Comparison of ENCODE assay signal across 9 cellular contexts in genomic region chr10:48444266-48444665, GRCh38.
DNase-seq lines count a peak whose midpoint lies in the region; TF ChIP-seq lines count a peak whose summit lies in the region.
"Had no signal": no experiment of that assay in that cellular context is flagged by ENCODE, and none has a peak within 500 bp of the region (broad histone marks: within the 10 kb centered on the region; RNA-seq: fewer than 3 reads in every experiment).

No MANE protein-coding gene starts in this region.

- no peak for TF ChIP-seq CTCF in colonic mucosa (IDR thresholded peaks at IDR 0.05)

- H3K4me1 ChIP-seq in ectodermal cell (ENCODE audit: control insufficient read depth, insufficient read depth, low read length) (peaks cover 11% of the 10 kb centered on the region), colonic mucosa (no peaks in the 10 kb centered on the region)
- H3K4me1 ChIP-seq in effector memory CD4-positive, alpha-beta T cell (ENCODE audit: control insufficient read depth, insufficient read depth, low read length, poor library complexity, severe bottlenecking) = no peaks in the 10 kb centered on the region

- H3K27ac ChIP-seq in ectodermal cell (ENCODE audit: insufficient read depth, low read depth, low read length, poor library complexity, severe bottlenecking) (peak overlapping the region; percentile 50), colonic mucosa (no peak overlapping the region)
- H3K27ac ChIP-seq in effector memory CD4-positive, alpha-beta T cell (ENCODE audit: insufficient read depth, low read length, poor library complexity, severe bottlenecking) = no peak overlapping the region

- DNase-seq in NCI-H1105 treated with DMSO at 0.1 percent for 48 hours (lab: John Stamatoyannopoulos, UW) = peak; percentile 7
- DNase-seq in NCI-H1105 (lab: John Stamatoyannopoulos, UW) = no peak
- DNase-seq in NCI-H460 (ENCODE audit: extremely low read depth, low read depth) = peak; percentile 8
- DNase-seq in posterior vena cava (ENCODE audit: low spot score) = peak; percentile 31
- no peak for DNase-seq in colonic mucosa
- DNase-seq in T-helper 1 cell = no peak
- DNase-seq in effector memory CD4-positive, alpha-beta T cell = no peak
- DNase-seq: KG1 had no signal

- H3K9me3 ChIP-seq in ectodermal cell (ENCODE audit: control insufficient read depth, low read length) = no peaks in the 10 kb centered on the region
- no peaks in the 10 kb centered on the region for H3K9me3 ChIP-seq in colonic mucosa
- H3K9me3 ChIP-seq in effector memory CD4-positive, alpha-beta T cell (ENCODE audit: control insufficient read depth, low read length) = no peaks in the 10 kb centered on the region

- H3K9ac ChIP-seq in colonic mucosa (ENCODE audit: low read depth in 2 of 2, low read length in 2 of 2) = no peak overlapping the region

- intact Hi-C loops in posterior vena cava (cut with DNase I) (no loop called here), colonic mucosa (cut with DNase I) (no loop called here)

- WGBS in ectodermal cell, 2 experiments = 73 to 78% methylated on average over 2 of the region's 2 CpGs

- H3K36me3 ChIP-seq in ectodermal cell (ENCODE audit: control insufficient read depth, insufficient read depth, low read length) = no peaks in the 10 kb centered on the region
- H3K36me3 ChIP-seq in colonic mucosa = no peaks in the 10 kb centered on the region
- no peaks in the 10 kb centered on the region for H3K36me3 ChIP-seq in effector memory CD4-positive, alpha-beta T cell (ENCODE audit: control insufficient read depth, insufficient read depth, low read length)

- H3K27me3 ChIP-seq in ectodermal cell (ENCODE audit: control insufficient read depth, insufficient read depth, low read length, poor library complexity, severe bottlenecking) = no peaks in the 10 kb centered on the region
- no peaks in the 10 kb centered on the region for H3K27me3 ChIP-seq in colonic mucosa
- no peaks in the 10 kb centered on the region for H3K27me3 ChIP-seq in effector memory CD4-positive, alpha-beta T cell (replicated peaks; ENCODE audit: control insufficient read depth, insufficient read depth, low read length, poor library complexity, severe bottlenecking)

- H3K4me3 ChIP-seq in ectodermal cell (ENCODE audit: insufficient read depth, low read depth, low read length) = no peak overlapping the region
- H3K4me3 ChIP-seq in colonic mucosa = no peak overlapping the region
- no peak overlapping the region for H3K4me3 ChIP-seq in effector memory CD4-positive, alpha-beta T cell (ENCODE audit: insufficient read depth, low read depth, low read length, poor library complexity, severe bottlenecking)

Comparison
In these comparisons a context has a peak if more than half of its experiments do, and no peak if none do; other contexts are left out.
1. DNase-seq: peak in NCI-H1105 treated with DMSO at 0.1 percent for 48 hours (single experiment), NCI-H460 (single experiment) and posterior vena cava (single experiment); none in NCI-H1105 (single experiment), colonic mucosa (single experiment), T-helper 1 cell (0 of 5) and effector memory CD4-positive, alpha-beta T cell (0 of 3).